In the genomic region with DNA sequence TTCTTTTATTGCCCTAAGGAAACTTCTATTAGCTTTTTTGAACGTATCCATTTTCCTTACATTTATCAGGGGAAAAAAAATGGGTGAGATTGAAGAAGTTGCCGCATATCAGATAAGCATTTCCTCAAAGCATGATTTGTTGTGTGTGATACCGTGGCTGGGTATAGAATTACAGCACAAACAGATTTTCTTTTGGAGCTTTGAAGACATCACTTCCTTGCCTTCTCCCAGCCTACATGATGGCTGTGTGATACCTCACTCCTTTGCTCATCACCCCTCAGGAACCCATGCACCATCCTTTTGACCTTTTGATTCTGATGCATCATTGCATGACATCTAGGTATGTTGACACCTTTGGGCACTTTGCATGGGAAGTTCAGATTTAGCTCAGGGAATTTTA, we compare ENCODE assay signal across 40 cellular contexts.
"Had no signal": no experiment of that assay in that cellular context is flagged by ENCODE, and none has a peak within 500 bp of the region (broad histone marks: within the 10 kb centered on the region; RNA-seq: fewer than 3 reads in every experiment).

No MANE protein-coding gene starts in this region.

- H3K27ac ChIP-seq: adrenal gland, ascending aorta, body of pancreas, brain microvascular endothelial cell, breast epithelium, cardiac muscle cell had no signal

- H3K36me3 Mint-ChIP-seq: activated naive CD4-positive, alpha-beta T cell treated with anti-CD3 and anti-CD28 coated beads, Interleukin-2, amount 10 ng/mL, durations not matched to agents 7 days and 5 days; activated naive CD4-positive, alpha-beta T cell treated with anti-CD3 and anti-CD28 coated beads, Interleukin-2, amount 50 U/mL, for 24 hours; activated naive CD8-positive, alpha-beta T cell; activated naive CD8-positive, alpha-beta T cell treated with anti-CD3 and anti-CD28 coated beads for 36 hours; activated naive CD8-positive, alpha-beta T cell treated with anti-CD3 and anti-CD28 coated beads, Interleukin-2, amount 10 ng/mL, durations not matched to agents 7 days and 5 days had no signal

- H3K4me3 ChIP-seq: adrenal gland, ascending aorta, body of pancreas, breast epithelium, cardiac muscle cell had no signal

- H3K9me3 Mint-ChIP-seq: activated naive CD4-positive, alpha-beta T cell treated with anti-CD3 and anti-CD28 coated beads, Interleukin-2, amount 50 U/mL, for 24 hours; central memory CD8-positive, alpha-beta T cell had no signal

- H3K36me3 ChIP-seq: adrenal gland, ascending aorta, brain microvascular endothelial cell, breast epithelium, cardiac muscle cell had no signal

- H3K27me3 ChIP-seq: adrenal gland, ascending aorta, body of pancreas, brain microvascular endothelial cell, breast epithelium, cardiac muscle cell had no signal

- ATAC-seq: activated naive CD4-positive, alpha-beta T cell treated with anti-CD3 and anti-CD28 coated beads, Interleukin-2, amount 50 U/mL, for 72 hours; activated naive CD8-positive, alpha-beta T cell treated with anti-CD3 and anti-CD28 coated beads, Interleukin-2, amount 50 U/mL, for 24 hours; activated T-cell treated with anti-CD3 and anti-CD28 coated beads, Interleukin-2, amount 50 U/mL, for 4 hours; activated T-cell treated with anti-CD3 and anti-CD28 coated beads, Interleukin-2, amount 50 U/mL, for 72 hours; activated T-helper 17 cell treated with anti-CD3 and anti-CD28 coated beads, Interleukin-2, amount 50 U/mL, for 72 hours; body of pancreas had no signal

- DNase-seq: activated effector memory CD4-positive, alpha-beta T cell treated with anti-CD3 and anti-CD28 coated beads, Interleukin-2, amount 50 U/mL, for 16 hours; activated effector memory CD4-positive, alpha-beta T cell treated with Interleukin-2 at 50 U/mL for 16 hours; activated gamma-delta T cell; activated gamma-delta T cell treated with Interleukin-2 at 50 U/mL for 16 hours; activated naive CD4-positive, alpha-beta T cell; activated naive CD4-positive, alpha-beta T cell treated with anti-CD3 and anti-CD28 coated beads for 36 hours; activated naive CD4-positive, alpha-beta T cell treated with anti-CD3 and anti-CD28 coated beads, Interleukin-2, amount 10 ng/mL, durations not matched to agents 7 days and 5 days; activated naive CD4-positive, alpha-beta T cell treated with anti-CD3 and anti-CD28 coated beads, Interleukin-2, amount 50 U/mL, for 16 hours; activated naive CD4-positive, alpha-beta T cell treated with Interleukin-2 at 50 U/mL for 16 hours; activated naive CD8-positive, alpha-beta T cell treated with anti-CD3 and anti-CD28 coated beads for 36 hours; activated naive CD8-positive, alpha-beta T cell treated with anti-CD3 and anti-CD28 coated beads, Interleukin-2, amount 10 ng/mL, durations not matched to agents 7 days and 5 days; activated naive CD8-positive, alpha-beta T cell treated with anti-CD3 and anti-CD28 coated beads, Interleukin-2, amount 50 U/mL, for 24 hours; activated T-cell treated with anti-CD3 and anti-CD28 coated beads, Interleukin-2, amount 50 U/mL, for 1 hour; activated T-cell treated with anti-CD3 and anti-CD28 coated beads, Interleukin-2, amount 50 U/mL, for 24 hours; activated T-cell treated with anti-CD3 and anti-CD28 coated beads, Interleukin-2, amount 50 U/mL, for 4 hours; activated T-cell treated with anti-CD3 and anti-CD28 coated beads, Interleukin-2, amount 50 U/mL, for 48 hours; activated T-cell treated with anti-CD3 and anti-CD28 coated beads, Interleukin-2, amount 50 U/mL, for 72 hours; adrenal gland; amniotic stem cell; amygdala; anterior cingulate cortex; aorta; body of pancreas; brain microvascular endothelial cell; caudate nucleus; central memory CD4-positive, alpha-beta T cell; cerebellar nuclear complex had no signal

- H3K4me1 ChIP-seq: adrenal gland, ascending aorta, body of pancreas, breast epithelium had no signal

- FAIRE-seq: astrocyte, bronchial epithelial cell had no signal

- H3K4me1 Mint-ChIP-seq: activated naive CD4-positive, alpha-beta T cell treated with anti-CD3 and anti-CD28 coated beads, Interleukin-2, amount 10 ng/mL, durations not matched to agents 7 days and 5 days; activated naive CD4-positive, alpha-beta T cell treated with anti-CD3 and anti-CD28 coated beads, Interleukin-2, amount 50 U/mL, for 24 hours; activated naive CD8-positive, alpha-beta T cell treated with anti-CD3 and anti-CD28 coated beads for 36 hours; activated naive CD8-positive, alpha-beta T cell treated with anti-CD3 and anti-CD28 coated beads, Interleukin-2, amount 10 ng/mL, durations not matched to agents 7 days and 5 days; activated naive CD8-positive, alpha-beta T cell treated with anti-CD3 and anti-CD28 coated beads, Interleukin-2, amount 50 U/mL, for 24 hours; activated T-helper 17 cell treated with anti-CD3 and anti-CD28 coated beads, Interleukin-2, amount 50 U/mL, for 72 hours; central memory CD8-positive, alpha-beta T cell had no signal

- H3K4me3 Mint-ChIP-seq: activated naive CD4-positive, alpha-beta T cell treated with anti-CD3 and anti-CD28 coated beads for 36 hours; activated naive CD4-positive, alpha-beta T cell treated with anti-CD3 and anti-CD28 coated beads, Interleukin-2, amount 10 ng/mL, durations not matched to agents 7 days and 5 days; activated naive CD4-positive, alpha-beta T cell treated with anti-CD3 and anti-CD28 coated beads, Interleukin-2, amount 50 U/mL, for 24 hours; activated naive CD8-positive, alpha-beta T cell; activated naive CD8-positive, alpha-beta T cell treated with anti-CD3 and anti-CD28 coated beads for 36 hours; activated naive CD8-positive, alpha-beta T cell treated with anti-CD3 and anti-CD28 coated beads, Interleukin-2, amount 10 ng/mL, durations not matched to agents 7 days and 5 days; activated naive CD8-positive, alpha-beta T cell treated with anti-CD3 and anti-CD28 coated beads, Interleukin-2, amount 50 U/mL, for 24 hours; activated T-cell treated with anti-CD3 and anti-CD28 coated beads, Interleukin-2, amount 50 U/mL, for 24 hours; activated T-cell treated with anti-CD3 and anti-CD28 coated beads, Interleukin-2, amount 50 U/mL, for 4 hours; activated T-cell treated with anti-CD3 and anti-CD28 coated beads, Interleukin-2, amount 50 U/mL, for 72 hours; activated T-helper 1 cell treated with anti-CD3 and anti-CD28 coated beads, Interleukin-12 subunit alpha, Interleukin-12 subunit beta, Interleukin-2, Interleukin-4 antibody, amounts not matched to agents 30 ng/mL and 10 ng/mL and 1 ng/mL, durations not matched to agents 14 hours and 24 hours and 36 hours; activated T-helper 17 cell treated with anti-CD3 and anti-CD28 coated beads, Interleukin-2, amount 50 U/mL, for 72 hours; brain; central memory CD8-positive, alpha-beta T cell had no signal

- H3K27ac Mint-ChIP-seq: activated naive CD4-positive, alpha-beta T cell treated with anti-CD3 and anti-CD28 coated beads for 36 hours; activated naive CD4-positive, alpha-beta T cell treated with anti-CD3 and anti-CD28 coated beads, Interleukin-2, amount 10 ng/mL, durations not matched to agents 7 days and 5 days; activated naive CD4-positive, alpha-beta T cell treated with anti-CD3 and anti-CD28 coated beads, Interleukin-2, amount 50 U/mL, for 24 hours; activated naive CD4-positive, alpha-beta T cell treated with anti-CD3 and anti-CD28 coated beads, Interleukin-2, amount 50 U/mL, for 72 hours; activated naive CD8-positive, alpha-beta T cell; activated naive CD8-positive, alpha-beta T cell treated with anti-CD3 and anti-CD28 coated beads for 36 hours; activated naive CD8-positive, alpha-beta T cell treated with anti-CD3 and anti-CD28 coated beads, Interleukin-2, amount 10 ng/mL, durations not matched to agents 7 days and 5 days; activated naive CD8-positive, alpha-beta T cell treated with anti-CD3 and anti-CD28 coated beads, Interleukin-2, amount 50 U/mL, for 24 hours; activated T-cell treated with anti-CD3 and anti-CD28 coated beads, Interleukin-2, amount 50 U/mL, for 24 hours; activated T-cell treated with anti-CD3 and anti-CD28 coated beads, Interleukin-2, amount 50 U/mL, for 72 hours; activated T-helper 1 cell treated with anti-CD3 and anti-CD28 coated beads, Interleukin-12 subunit alpha, Interleukin-12 subunit beta, Interleukin-2, Interleukin-4 antibody, amounts not matched to agents 30 ng/mL and 10 ng/mL and 1 ng/mL, durations not matched to agents 14 hours and 24 hours and 36 hours; activated T-helper 17 cell treated with anti-CD3 and anti-CD28 coated beads, Interleukin-2, amount 50 U/mL, for 72 hours; activated T-helper 2 cell treated with anti-CD3 and anti-CD28 coated beads, Interferon-gamma antibody, Interleukin-2, Interleukin-4, amounts not matched to agents 10 μg/mL and 5 μg/mL and 100 μg/mL, durations not matched to agents 14 hours and 24 hours and 36 hours; brain had no signal

- H3K27me3 Mint-ChIP-seq: activated naive CD4-positive, alpha-beta T cell treated with anti-CD3 and anti-CD28 coated beads, Interleukin-2, amount 10 ng/mL, durations not matched to agents 7 days and 5 days; activated naive CD4-positive, alpha-beta T cell treated with anti-CD3 and anti-CD28 coated beads, Interleukin-2, amount 50 U/mL, for 24 hours; activated naive CD8-positive, alpha-beta T cell; activated naive CD8-positive, alpha-beta T cell treated with anti-CD3 and anti-CD28 coated beads for 36 hours; activated naive CD8-positive, alpha-beta T cell treated with anti-CD3 and anti-CD28 coated beads, Interleukin-2, amount 10 ng/mL, durations not matched to agents 7 days and 5 days; activated naive CD8-positive, alpha-beta T cell treated with anti-CD3 and anti-CD28 coated beads, Interleukin-2, amount 50 U/mL, for 24 hours; activated T-cell treated with anti-CD3 and anti-CD28 coated beads, Interleukin-2, amount 50 U/mL, for 24 hours; activated T-helper 17 cell treated with anti-CD3 and anti-CD28 coated beads, Interleukin-2, amount 50 U/mL, for 72 hours; brain; central memory CD8-positive, alpha-beta T cell had no signal
